ENCODE assay signal across 8 cellular contexts in genomic region chr19:4343056-4343844, GRCh38. TPM values are rescaled to one million over a fixed set of nuclear protein-coding genes. Genes with fewer than 3 reads are reported as not detected.
DNase-seq lines count a peak whose midpoint lies in the region; ATAC-seq, FAIRE-seq and TF ChIP-seq lines count a peak whose summit lies in the region.

Gene MPND (plus strand): TSS chr19:4343562. CDS start chr19:4343594, 32 bp downstream.

- no peaks in the 10 kb centered on the region for H3K79me2 ChIP-seq in keratinocyte (ENCODE audit: control insufficient read depth, insufficient read depth, low read length)

- TF ChIP-seq CTCF in 22Rv1 (IDR thresholded peaks at IDR 0.05): peak; percentile 63
- peak; percentile 20 to 33 (median 27) for TF ChIP-seq CTCF in keratinocyte (optimal IDR thresholded peaks at IDR 0.05 in 1 of 3, IDR thresholded peaks at IDR 0.05 in 1 of 3, conservative IDR thresholded peaks at IDR 0.05 in 1 of 3; ENCODE audit: extremely low read depth in 1 of 3, insufficient read depth in 2 of 3, low read length in 3 of 3)

- H3K27ac ChIP-seq in 22Rv1 (peak within 1 kb of the TSS; percentile 95), caudate nucleus (ENCODE audit: low read depth, low read length) (peak within 1 kb of the TSS; percentile 99), keratinocyte (ENCODE audit: control insufficient read depth, insufficient read depth, low read length) (peak within 1 kb of the TSS; percentile 75)

- H3K36me3 ChIP-seq in keratinocyte (ENCODE audit: control insufficient read depth in 2 of 2, extremely low read depth in 1 of 2, insufficient read depth in 2 of 2, low read length in 2 of 2): peaks cover 0 to 2% of the 10 kb centered on the region in 2 experiments

- H3K9ac ChIP-seq in keratinocyte (ENCODE audit: control insufficient read depth, extremely low read depth, insufficient read depth, low read length): peak within 1 kb of the TSS; percentile 75

- peak within 1 kb of the TSS; percentile 59 to 94 (median 83) for H3K4me3 ChIP-seq in keratinocyte (ENCODE audit: control insufficient read depth in 2 of 3, extremely low read depth in 1 of 3, insufficient read depth in 2 of 3, low read depth in 1 of 3, low read length in 3 of 3)

- FAIRE-seq in keratinocyte (lab: Jason Lieb, UNC): no peak

- no peaks in the 10 kb centered on the region for H3K9me3 ChIP-seq in keratinocyte (ENCODE audit: control insufficient read depth, low read depth, low read length)

- H3K27me3 ChIP-seq in keratinocyte (ENCODE audit: control insufficient read depth, extremely low read depth, insufficient read depth, low read length): no peaks in the 10 kb centered on the region

- peaks cover 15% of the 10 kb centered on the region for H3K4me1 ChIP-seq in keratinocyte (ENCODE audit: control insufficient read depth, extremely low read depth, insufficient read depth, low read length)

- dilution Hi-C loops in keratinocyte (cut with MboI; ENCODE audit: extremely low pct_ligation_motif_present, low sequenced_read_pairs): no loop called here

- peak within 1 kb of the TSS; percentile 96 for H2AFZ ChIP-seq in keratinocyte (ENCODE audit: control insufficient read depth, low read length)

- ATAC-seq in GM18517 (IDR thresholded peaks at IDR 0.05; ENCODE audit: unreplicated experiment) (peak; percentile 26), HG03064 (IDR thresholded peaks at IDR 0.05; ENCODE audit: low read depth, unreplicated experiment) (peak; percentile 55)

- H4K20me1 ChIP-seq in keratinocyte (ENCODE audit: control insufficient read depth, extremely low read depth, insufficient read depth, low read length): no peaks in the 10 kb centered on the region

- peak; percentile 93 for DNase-seq in NCI-H2196 (lab: John Stamatoyannopoulos, UW; ENCODE audit: unreplicated experiment)
- DNase-seq in activated CD4-positive, CD25-positive, alpha-beta regulatory T cell (lab: John Stamatoyannopoulos, UW): peak; percentile 88 to 93 (median 91)
- DNase-seq in caudate nucleus (lab: John Stamatoyannopoulos, UW): peak in 60 of 61 donors; percentile 68 to 96 (median 89)
- DNase-seq in keratinocyte (ENCODE audit: low read depth, low spot score): no peak
- DNase-seq in stimulated activated CD4-positive, alpha-beta T cell treated with anti-CD3 and anti-CD28 coated beads, Interleukin-15, amount 100 ng/mL, for 1 hour (ENCODE audit: low read depth in 1 of 2, low spot score in 1 of 2): peak; percentile 85 to 95

- no peaks in the 10 kb centered on the region for H3K9me1 ChIP-seq in keratinocyte (ENCODE audit: control insufficient read depth, extremely low read depth, insufficient read depth, low read length)

- peak within 1 kb of the TSS; percentile 98 for H3K4me2 ChIP-seq in keratinocyte (ENCODE audit: control insufficient read depth, extremely low read depth, insufficient read depth, low read depth, low read length)

RNA-seq across cellular contexts. Expression of gene MPND, which starts in this region (rescaled TPM):
- 4.2 to 4.7 TPM (median 4.6 TPM) in 3 replicates for polyA plus RNA-seq in keratinocyte
- polyA plus RNA-seq in keratinocyte (2011; ENCODE audit: low read depth): 2.8 TPM
- 2.7 and 5.3 TPM in 2 replicates for polyA plus RNA-seq in keratinocyte (2011; cell fraction: cytosol; rRNA removed)
- 2.4 TPM in 2 replicates for polyA plus RNA-seq in keratinocyte (2011; cell fraction: nucleus; rRNA removed)
- polyA plus RNA-seq in keratinocyte (2012; ENCODE audit: low replicate concordance): 5.7 and 11.4 TPM in 2 replicates
- 2.0 to 7.9 TPM (median 2.3 TPM) in 3 replicates for polyA minus RNA-seq in keratinocyte
- polyA minus RNA-seq in keratinocyte (2011; cell fraction: cytosol; rRNA and poly(A)+ RNA removed): 8.1 TPM
- 0.85 and 2.7 TPM in 2 replicates for polyA minus RNA-seq in keratinocyte (2011; cell fraction: nucleus; rRNA and poly(A)+ RNA removed)
